ENCODE assay signal across 7 cellular contexts in the genomic region with DNA sequence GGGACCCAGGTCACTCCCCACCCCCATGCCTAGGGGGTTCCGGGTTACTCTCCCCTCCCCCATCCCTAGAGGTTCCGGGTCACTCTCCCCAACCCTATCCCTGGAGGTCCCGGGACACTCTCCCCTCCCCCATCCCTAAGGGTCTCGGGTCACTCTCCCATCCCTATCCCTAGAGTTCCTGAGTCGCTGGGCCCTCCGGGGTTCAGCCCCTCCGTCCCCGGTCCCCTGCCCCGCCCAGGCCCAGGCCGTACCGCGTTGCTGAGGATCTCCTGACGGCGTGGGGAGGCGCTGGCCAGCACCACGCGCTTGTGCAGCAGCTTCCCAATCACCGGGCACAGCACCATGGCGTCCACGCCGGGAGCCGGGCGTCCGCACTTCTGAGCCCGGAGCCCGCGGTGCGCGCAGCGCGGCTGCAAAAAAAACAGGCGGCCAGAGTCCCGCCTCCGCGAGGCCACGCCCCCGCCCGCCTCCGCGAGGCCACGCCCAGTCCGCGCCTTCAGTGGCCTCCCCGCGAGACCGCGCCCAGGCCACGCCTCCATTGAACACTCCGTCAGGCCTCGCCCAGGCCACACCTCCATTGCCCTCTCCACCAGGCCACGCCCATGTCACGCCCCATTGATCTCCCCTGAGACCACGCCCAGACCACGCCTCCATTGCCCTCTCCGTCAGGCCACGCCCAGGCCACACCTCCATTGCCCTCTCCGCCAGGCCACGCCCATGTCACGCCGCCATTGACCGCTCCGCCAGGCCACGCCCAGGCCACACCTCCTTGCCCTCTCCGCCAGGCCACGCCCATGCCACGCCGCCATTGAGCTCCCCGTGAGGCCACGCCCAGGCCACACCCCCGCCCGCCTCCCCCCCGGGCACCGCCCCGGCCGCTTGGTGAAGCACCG. TPM values are rescaled to one million over a fixed set of nuclear protein-coding genes. Genes with fewer than 3 reads are reported as not detected.
DNase-seq lines count a peak whose midpoint lies in the region; ATAC-seq, FAIRE-seq and TF ChIP-seq lines count a peak whose summit lies in the region.

A gene with protein sequence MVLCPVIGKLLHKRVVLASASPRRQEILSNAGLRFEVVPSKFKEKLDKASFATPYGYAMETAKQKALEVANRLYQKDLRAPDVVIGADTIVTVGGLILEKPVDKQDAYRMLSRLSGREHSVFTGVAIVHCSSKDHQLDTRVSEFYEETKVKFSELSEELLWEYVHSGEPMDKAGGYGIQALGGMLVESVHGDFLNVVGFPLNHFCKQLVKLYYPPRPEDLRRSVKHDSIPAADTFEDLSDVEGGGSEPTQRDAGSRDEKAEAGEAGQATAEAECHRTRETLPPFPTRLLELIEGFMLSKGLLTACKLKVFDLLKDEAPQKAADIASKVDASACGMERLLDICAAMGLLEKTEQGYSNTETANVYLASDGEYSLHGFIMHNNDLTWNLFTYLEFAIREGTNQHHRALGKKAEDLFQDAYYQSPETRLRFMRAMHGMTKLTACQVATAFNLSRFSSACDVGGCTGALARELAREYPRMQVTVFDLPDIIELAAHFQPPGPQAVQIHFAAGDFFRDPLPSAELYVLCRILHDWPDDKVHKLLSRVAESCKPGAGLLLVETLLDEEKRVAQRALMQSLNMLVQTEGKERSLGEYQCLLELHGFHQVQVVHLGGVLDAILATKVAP (minus strand): TSS at position 413 of the 893 bp plus-strand sequence. CDS start 69 bp downstream, at position 344.

- peak; percentile 57 for ATAC-seq in HG03159 (IDR thresholded peaks at IDR 0.05; ENCODE audit: unreplicated experiment)

- peak; percentile 100 for DNase-seq in cerebellum (ENCODE audit: low spot score)
- DNase-seq in stimulated activated CD4-positive, alpha-beta T cell treated with anti-CD3 and anti-CD28 coated beads, Interleukin-2, amount 100 ng/mL, for 24 hours = peak; percentile 100
- no peak for DNase-seq in KG1 (lab: John Stamatoyannopoulos, UW)

- FAIRE-seq in TTC549 (lab: Jason Lieb, UNC) = peak; percentile 74

- TF ChIP-seq POLR2A in GM18951 (IDR thresholded peaks at IDR 0.05; ENCODE audit: extremely low read depth, insufficient read depth, insufficient read length) = peak; percentile 96

- in situ Hi-C loops in GM18951 (cut with MboI; ENCODE audit: low sequenced_read_pairs, unreplicated experiment) = no loop called here

- H3K27ac ChIP-seq in layer of hippocampus (ENCODE audit: low read depth, low read length) = peak within 1 kb of the TSS; percentile 88

- H3K27me3 ChIP-seq in layer of hippocampus (ENCODE audit: control insufficient read depth, insufficient read depth, low read length) = no peaks in the 10 kb centered on the region

RNA-seq across cellular contexts. Expression of the gene that starts here (rescaled TPM):
- 9.0 TPM for total RNA-seq in cerebellum
